2 cellular contexts compared by ENCODE assay signal in the genomic region with DNA sequence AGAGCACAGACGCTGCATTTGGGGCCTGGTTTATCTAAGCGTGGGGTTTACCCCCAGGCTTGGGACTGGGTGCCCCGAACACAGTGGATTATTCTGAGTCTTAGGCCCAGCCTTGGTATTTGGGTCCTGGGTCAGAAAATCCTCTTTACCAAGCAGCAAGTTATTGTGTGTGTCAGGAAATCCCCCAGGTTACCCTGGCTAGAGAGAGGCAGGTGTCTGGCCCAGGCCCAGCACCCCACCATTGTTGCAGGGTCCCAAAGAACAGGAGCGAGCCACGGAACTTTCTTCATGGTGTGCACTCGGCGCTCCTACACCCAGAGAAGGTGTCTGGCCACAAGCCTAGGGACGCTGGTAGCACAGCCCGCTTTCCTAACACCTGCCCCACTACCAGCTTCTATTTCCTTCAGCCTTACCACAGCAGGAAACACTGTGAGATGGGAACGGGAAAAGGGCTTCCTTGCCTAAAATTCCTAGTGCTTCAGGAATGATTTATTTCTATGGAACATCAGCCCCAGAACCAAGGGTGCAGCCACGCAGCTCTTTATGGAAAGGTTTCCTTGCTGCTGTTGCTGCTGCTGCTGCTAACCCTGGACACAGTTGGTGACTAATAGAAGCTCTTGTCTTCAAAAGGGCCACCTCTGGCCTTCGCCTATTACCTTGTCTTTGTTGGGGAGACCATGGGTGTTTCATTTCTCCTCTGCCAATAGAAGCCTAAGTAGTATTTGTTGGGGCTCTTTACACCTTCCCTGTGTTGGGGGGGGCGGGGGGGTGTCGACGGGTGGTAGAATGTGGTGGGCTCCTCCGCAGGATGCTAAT.
TF ChIP-seq lines count a peak whose summit lies in the region.

No MANE protein-coding gene starts in this region.

TF ChIP-seq in H1, 55 proteins besides CTCF, POLR2A, EP300 and RAD21:
- TF ChIP-seq CREB1 (IDR thresholded peaks at IDR 0.05), result no peak
- no peak for TF ChIP-seq BRCA1 (IDR thresholded peaks at IDR 0.05; ENCODE audit: low read depth, low read length)
- TF ChIP-seq PHF8 (conservative IDR thresholded peaks at IDR 0.05; ENCODE audit: low read depth, low read length), result no peak

TF ChIP-seq in neural cell, 6 proteins besides CTCF, POLR2A, EP300 and RAD21:
- no peak for TF ChIP-seq POLR2AphosphoS5 (IDR thresholded peaks at IDR 0.05)
- TF ChIP-seq MXI1 (conservative IDR thresholded peaks at IDR 0.05; ENCODE audit: poor library complexity, severe bottlenecking), result no peak
- TF ChIP-seq SMC3 (conservative IDR thresholded peaks at IDR 0.05; ENCODE audit: poor library complexity), result no peak
- TF ChIP-seq TAF1 (IDR thresholded peaks at IDR 0.05; ENCODE audit: low read depth), result no peak
- peak; percentile 65 for TF ChIP-seq EZH2 (IDR thresholded peaks at IDR 0.05; ENCODE audit: borderline replicate concordance, insufficient read depth, low read length, poor library complexity, severe bottlenecking)
- no peak for TF ChIP-seq REST (IDR thresholded peaks at IDR 0.05; ENCODE audit: borderline replicate concordance)
